22 cellular contexts compared by ENCODE assay signal in genomic region chr13:111198979-111199378, GRCh38.
"Had no signal": no experiment of that assay in that cellular context is flagged by ENCODE, and none has a peak within 500 bp of the region (broad histone marks: within the 10 kb centered on the region; RNA-seq: fewer than 3 reads in every experiment).

No MANE protein-coding gene starts in this region.

- H3K27ac Mint-ChIP-seq: activated CD4-positive, alpha-beta memory T cell treated with anti-CD3 and anti-CD28 coated beads, Interleukin-2, amount 10 ng/mL, durations not matched to agents 7 days and 5 days; activated naive CD4-positive, alpha-beta T cell treated with anti-CD3 and anti-CD28 coated beads, Interleukin-2, amount 50 U/mL, for 24 hours; activated T-helper 1 cell treated with anti-CD3 and anti-CD28 coated beads, Interleukin-12 subunit alpha, Interleukin-12 subunit beta, Interleukin-2, Interleukin-4 antibody, amounts not matched to agents 30 ng/mL and 10 ng/mL and 1 ng/mL, durations not matched to agents 14 hours and 24 hours and 36 hours had no signal

- H3K27me3 ChIP-seq: brain microvascular endothelial cell, left lung, sigmoid colon, testis had no signal

- H3K27ac ChIP-seq: brain microvascular endothelial cell, left lung, sigmoid colon, testis had no signal

- H3K36me3 ChIP-seq: sigmoid colon had no signal

- H3K4me2 ChIP-seq: smooth muscle cell had no signal

- H3K4me3 ChIP-seq: left lung, lung, sigmoid colon, smooth muscle cell, testis had no signal

- H3K9me3 ChIP-seq: left lung, sigmoid colon, testis had no signal

- ATAC-seq: activated CD4-positive, CD25-positive, alpha-beta regulatory T cell treated with anti-CD3 and anti-CD28 coated beads, Interleukin-2, amount 50 U/mL, for 24 hours; esophagus mucosa; left lung; naive thymus-derived CD4-positive, alpha-beta T cell; stimulated activated memory B cell treated with anti-CD40 and anti-IgM and Interleukin-4, amounts not matched to agents 10 μg/mL and 1 μg/mL and 100 μg/mL, for 72 hours had no signal

- DNase-seq: activated CD4-positive, alpha-beta memory T cell treated with anti-CD3 and anti-CD28 coated beads, Interleukin-2, amount 10 ng/mL, durations not matched to agents 7 days and 5 days; activated CD4-positive, alpha-beta T cell treated with anti-CD3 and anti-CD28 coated beads, Interleukin-2, amount 10 ng/mL, durations not matched to agents 24 days and 14 days; activated gamma-delta T cell treated with Interleukin-2 at 50 U/mL for 16 hours; aorta; brain microvascular endothelial cell; caudate nucleus; effector memory CD4-positive, alpha-beta T cell; hippocampal formation; kidney glomerular epithelial cell; left lung; naive thymus-derived CD4-positive, alpha-beta T cell; sigmoid colon; stimulated activated CD4-positive, alpha-beta T cell treated with anti-CD3 and anti-CD28 coated beads, Interleukin-15, amount 100 ng/mL, for 24 hours; testis had no signal

- H3K27me3 Mint-ChIP-seq: activated CD4-positive, alpha-beta memory T cell treated with anti-CD3 and anti-CD28 coated beads, Interleukin-2, amount 10 ng/mL, durations not matched to agents 7 days and 5 days; activated CD4-positive, alpha-beta T cell treated with anti-CD3 and anti-CD28 coated beads, Interleukin-2, amount 10 ng/mL, durations not matched to agents 24 days and 14 days; activated naive CD4-positive, alpha-beta T cell treated with anti-CD3 and anti-CD28 coated beads, Interleukin-2, amount 50 U/mL, for 24 hours; naive thymus-derived CD4-positive, alpha-beta T cell; stimulated activated memory B cell treated with anti-CD40 and anti-IgM and Interleukin-4, amounts not matched to agents 10 μg/mL and 1 μg/mL and 100 μg/mL, for 72 hours had no signal

- H3K9me3 Mint-ChIP-seq: activated CD4-positive, alpha-beta T cell treated with anti-CD3 and anti-CD28 coated beads, Interleukin-2, amount 10 ng/mL, durations not matched to agents 24 days and 14 days; activated naive CD4-positive, alpha-beta T cell treated with anti-CD3 and anti-CD28 coated beads, Interleukin-2, amount 50 U/mL, for 24 hours; activated T-helper 1 cell treated with anti-CD3 and anti-CD28 coated beads, Interleukin-12 subunit alpha, Interleukin-12 subunit beta, Interleukin-2, Interleukin-4 antibody, amounts not matched to agents 30 ng/mL and 10 ng/mL and 1 ng/mL, durations not matched to agents 14 hours and 24 hours and 36 hours; stimulated activated memory B cell treated with anti-CD40 and anti-IgM and Interleukin-4, amounts not matched to agents 10 μg/mL and 1 μg/mL and 100 μg/mL, for 72 hours had no signal

- H3K4me3 Mint-ChIP-seq: activated CD4-positive, alpha-beta memory T cell treated with anti-CD3 and anti-CD28 coated beads, Interleukin-2, amount 10 ng/mL, durations not matched to agents 7 days and 5 days; activated CD4-positive, alpha-beta T cell treated with anti-CD3 and anti-CD28 coated beads, Interleukin-2, amount 10 ng/mL, durations not matched to agents 24 days and 14 days; activated naive CD4-positive, alpha-beta T cell treated with anti-CD3 and anti-CD28 coated beads, Interleukin-2, amount 50 U/mL, for 24 hours; activated T-helper 1 cell treated with anti-CD3 and anti-CD28 coated beads, Interleukin-12 subunit alpha, Interleukin-12 subunit beta, Interleukin-2, Interleukin-4 antibody, amounts not matched to agents 30 ng/mL and 10 ng/mL and 1 ng/mL, durations not matched to agents 14 hours and 24 hours and 36 hours; neural crest cell; stimulated activated memory B cell treated with anti-CD40 and anti-IgM and Interleukin-4, amounts not matched to agents 10 μg/mL and 1 μg/mL and 100 μg/mL, for 72 hours had no signal
